In genomic region chr3:159451067-159451466, GRCh38 we compare ENCODE assay signal across 19 cellular contexts.
DNase-seq lines count a peak whose midpoint lies in the region; ATAC-seq lines count a peak whose summit lies in the region.
"Had no signal": no experiment of that assay in that cellular context is flagged by ENCODE, and none has a peak within 500 bp of the region (broad histone marks: within the 10 kb centered on the region; RNA-seq: fewer than 3 reads in every experiment).

No MANE protein-coding gene starts in this region.

- DNase-seq in DMS153 treated with DMSO at 0.1 percent for 48 hours (lab: John Stamatoyannopoulos, UW; ENCODE audit: unreplicated experiment) (peak; percentile 29), NCI-H1417 treated with DMSO at 0.1 percent for 48 hours (lab: John Stamatoyannopoulos, UW) (peak; percentile 73), NCI-H748 treated with DMSO at 0.1 percent for 48 hours (lab: John Stamatoyannopoulos, UW) (peak; percentile 22), left lobe of liver (ENCODE audit: low spot score) (no peak), cardiac septum (ENCODE audit: low spot score) (no peak), DMS79 (lab: John Stamatoyannopoulos, UW) (no peak)
- no peak for DNase-seq in activated CD4-positive, alpha-beta T cell treated with anti-CD3 and anti-CD28 coated beads, Interleukin-2, amount 50 U/mL, for 1 hour
- DNase-seq: activated naive CD8-positive, alpha-beta T cell treated with anti-CD3 and anti-CD28 coated beads for 36 hours; CD4-positive, CD25-positive, alpha-beta regulatory T cell; DMS79 treated with DMSO at 0.1 percent for 48 hours; effector CD4-positive, alpha-beta T cell; erythroblast; hippocampal formation; Karpas-422; NCI-H1048; RPMI8226; WERI-Rb-1 had no signal

- intact Hi-C loops in cardiac septum (cut with DNase I), result no loop called here

- ATAC-seq in left lobe of liver, result peak; percentile 92
- ATAC-seq in HG02885 (IDR thresholded peaks at IDR 0.05; ENCODE audit: poor library complexity, unreplicated experiment), result no peak
- ATAC-seq: SK-N-SH treated with all-trans-retinoic acid at 6 μM for 48 hours had no signal

Comparison
In these comparisons a context has a peak if more than half of its experiments do, and no peak if none do; other contexts are left out.
1. DNase-seq: peak in DMS153 treated with DMSO at 0.1 percent for 48 hours (single experiment), NCI-H1417 treated with DMSO at 0.1 percent for 48 hours (single experiment) and NCI-H748 treated with DMSO at 0.1 percent for 48 hours (single experiment); none in left lobe of liver (single experiment), activated CD4-positive, alpha-beta T cell treated with anti-CD3 and anti-CD28 coated beads, Interleukin-2, amount 50 U/mL, for 1 hour (single experiment), cardiac septum (single experiment) and DMS79 (single experiment).